In the genomic region with DNA sequence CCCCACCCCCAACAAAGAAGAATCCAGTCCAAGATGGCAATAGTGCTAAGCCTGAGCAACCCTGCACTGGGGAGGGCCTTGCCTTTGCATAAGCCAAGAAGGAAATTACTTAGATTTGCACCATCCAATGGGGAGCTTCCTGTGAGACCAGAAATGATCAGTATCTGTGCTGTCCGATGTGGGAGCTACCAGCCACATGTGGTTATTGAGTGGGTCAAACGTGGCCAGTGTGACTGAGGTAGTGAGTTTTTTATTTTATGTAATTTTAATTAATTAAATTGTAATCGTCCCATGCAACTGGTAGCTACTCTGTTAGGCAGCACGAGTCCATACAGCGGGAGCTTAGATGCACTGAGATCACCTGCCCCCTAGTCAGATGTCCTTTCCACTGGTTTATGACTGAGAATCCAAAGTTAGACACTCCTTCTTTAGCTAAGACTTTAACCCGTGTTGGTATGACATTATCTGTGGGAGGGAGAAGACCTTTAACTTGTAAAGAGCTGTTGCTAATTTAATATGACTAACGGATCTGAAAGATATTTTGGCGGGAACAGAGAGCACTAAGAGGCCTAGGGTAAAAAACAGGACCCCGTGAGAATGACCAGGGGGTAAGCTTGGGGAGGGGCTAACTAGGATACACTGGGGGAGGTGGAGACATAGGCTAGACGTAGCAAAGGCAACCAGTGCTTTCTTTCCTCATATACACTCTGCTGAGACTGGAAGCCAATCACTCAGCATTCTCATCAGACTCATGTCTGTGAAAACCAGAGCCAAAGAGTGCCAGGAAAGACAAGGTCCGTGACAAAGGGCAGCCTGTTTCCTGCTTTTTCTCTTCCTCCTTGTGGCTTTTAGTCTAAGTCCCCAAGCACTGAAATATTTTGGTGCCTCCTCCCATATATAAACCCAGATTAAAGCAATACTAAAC, we compare ENCODE assay signal across 12 cellular contexts.
DNase-seq lines count a peak whose midpoint lies in the region; ATAC-seq, FAIRE-seq and TF ChIP-seq lines count a peak whose summit lies in the region.
"Had no signal": no experiment of that assay in that cellular context is flagged by ENCODE, and none has a peak within 500 bp of the region (broad histone marks: within the 10 kb centered on the region; RNA-seq: fewer than 3 reads in every experiment).

No MANE protein-coding gene starts in this region.

- no peak overlapping the region for H3K4me3 ChIP-seq in foreskin fibroblast (ENCODE audit: low read depth in 1 of 2, low read length in 2 of 2)
- H3K4me3 ChIP-seq: SJSA1 had no signal

- TF ChIP-seq CTCF in foreskin fibroblast (IDR thresholded peaks at IDR 0.05; ENCODE audit: low read depth, low read length), result no peak

- FAIRE-seq in GM12891 (lab: Jason Lieb, UNC), result peak; percentile 40

- intact Hi-C loops in sciatic nerve (cut with DNase I), result no loop called here

- ATAC-seq in esophagus mucosa (peak; percentile 35), sciatic nerve (peak; percentile 77), HG02588 (IDR thresholded peaks at IDR 0.05; ENCODE audit: unreplicated experiment) (no peak)

- no peak for TF ChIP-seq POLR2A in GM12891 (IDR thresholded peaks at IDR 0.05; ENCODE audit: low read depth, low read length)

- DNase-seq in GM12891 (ENCODE audit: insufficient read length, low spot score) (no peak), OCI-M1 (lab: John Stamatoyannopoulos, UW) (peak; percentile 61), sciatic nerve (ENCODE audit: low spot score) (no peak), foreskin fibroblast (no peak), NCI-H226 (no peak)
- no peak for DNase-seq in stimulated activated CD4-positive, alpha-beta T cell treated with anti-CD3 and anti-CD28 coated beads, Interleukin-4, amount 100 ng/mL, for 1 hour
- DNase-seq: activated naive CD4-positive, alpha-beta T cell treated with anti-CD3 and anti-CD28 coated beads, Interleukin-2, amount 10 ng/mL, durations not matched to agents 7 days and 5 days; NCI-H1417 treated with DMSO at 0.1 percent for 48 hours; stimulated activated CD4-positive, alpha-beta T cell treated with anti-CD3 and anti-CD28 coated beads, Interleukin-2, amount 100 ng/mL, for 48 hours had no signal

TF ChIP-seq in GM12891, 5 proteins besides CTCF, POLR2A, EP300 and RAD21:
- no peak for TF ChIP-seq PAX5 (IDR thresholded peaks at IDR 0.05; ENCODE audit: insufficient read depth, low read length, severe bottlenecking)
- no peak for TF ChIP-seq POU2F2 (IDR thresholded peaks at IDR 0.05; ENCODE audit: low read depth, low read length)
- TF ChIP-seq POLR2AphosphoS5 (IDR thresholded peaks at IDR 0.05; ENCODE audit: low read depth, low read length), result no peak
- no peak for TF ChIP-seq SPI1 (IDR thresholded peaks at IDR 0.05; ENCODE audit: low read depth, low read length)
- TF ChIP-seq TAF1 (IDR thresholded peaks at IDR 0.05; ENCODE audit: low read depth, low read length), result no peak
